ENCODE assay signal across 8 cellular contexts in genomic region chr1:110829955-110830553, GRCh38. TPM values are rescaled to one million over a fixed set of nuclear protein-coding genes. Genes with fewer than 3 reads are reported as not detected.
A peak's percentile ranks its signal among the peaks of the same experiment; 100 is the strongest.
DNase-seq lines count a peak whose midpoint lies in the region; ATAC-seq, FAIRE-seq and TF ChIP-seq lines count a peak whose summit lies in the region.

No MANE protein-coding gene starts in this region.

- H3K36me3 Mint-ChIP-seq in stimulated activated naive CD8-positive, alpha-beta T cell treated with anti-CD3 and anti-CD28 coated beads, Interleukin-15, Interleukin-2, amounts not matched to agents 100 ng/mL and 50 ng/mL, for 24 hours (ENCODE audit: low read depth), result no peaks in the 10 kb centered on the region

- peaks cover 3% of the 10 kb centered on the region for H3K9me3 Mint-ChIP-seq in stimulated activated naive CD8-positive, alpha-beta T cell treated with anti-CD3 and anti-CD28 coated beads, Interleukin-15, Interleukin-2, amounts not matched to agents 100 ng/mL and 50 ng/mL, for 24 hours

- ATAC-seq in foreskin keratinocyte, result peak; percentile 87
- no peak for ATAC-seq in GM21367 (IDR thresholded peaks at IDR 0.05; ENCODE audit: unreplicated experiment)
- ATAC-seq in GM21526 (IDR thresholded peaks at IDR 0.05; ENCODE audit: low FRiP score, unreplicated experiment), result no peak

- H3K27ac Mint-ChIP-seq in stimulated activated naive CD8-positive, alpha-beta T cell treated with anti-CD3 and anti-CD28 coated beads, Interleukin-15, Interleukin-2, amounts not matched to agents 100 ng/mL and 50 ng/mL, for 24 hours, result peak overlapping the region; percentile 24

- FAIRE-seq in D721Med (lab: Jason Lieb, UNC), result no peak

- no peak for DNase-seq in D721Med (ENCODE audit: insufficient read length, low spot score)
- peak; percentile 23 for DNase-seq in GM19240 (ENCODE audit: insufficient read length, low spot score)
- peak; percentile 47 for DNase-seq in NCI-H1694 treated with DMSO at 0.1 percent for 48 hours (lab: John Stamatoyannopoulos, UW)
- DNase-seq in foreskin keratinocyte, result peak in 1 of 2 donors; percentile 29

- H3K4me1 Mint-ChIP-seq in stimulated activated naive CD8-positive, alpha-beta T cell treated with anti-CD3 and anti-CD28 coated beads, Interleukin-15, Interleukin-2, amounts not matched to agents 100 ng/mL and 50 ng/mL, for 24 hours (ENCODE audit: low read depth), result peaks cover 7% of the 10 kb centered on the region

- H3K4me3 Mint-ChIP-seq in stimulated activated naive CD8-positive, alpha-beta T cell treated with anti-CD3 and anti-CD28 coated beads, Interleukin-15, Interleukin-2, amounts not matched to agents 100 ng/mL and 50 ng/mL, for 24 hours, result no peak overlapping the region

- no peaks in the 10 kb centered on the region for H3K27me3 ChIP-seq in foreskin keratinocyte

- peak; percentile 64 for TF ChIP-seq CTCF in D721Med (IDR thresholded peaks at IDR 0.05; ENCODE audit: insufficient read depth, missing control alignments)
- peak; percentile 62 for TF ChIP-seq CTCF in WI38 (IDR thresholded peaks at IDR 0.05; ENCODE audit: low read depth, low read length)
- peak; percentile 69 for TF ChIP-seq CTCF in foreskin keratinocyte (conservative IDR thresholded peaks at IDR 0.05)

- no peak overlapping the region for H3K4me3 ChIP-seq in WI38 (ENCODE audit: low read depth, low read length)

- no peaks in the 10 kb centered on the region for H3K27me3 Mint-ChIP-seq in stimulated activated naive CD8-positive, alpha-beta T cell treated with anti-CD3 and anti-CD28 coated beads, Interleukin-15, Interleukin-2, amounts not matched to agents 100 ng/mL and 50 ng/mL, for 24 hours

- no peak overlapping the region for H3K27ac ChIP-seq in foreskin keratinocyte

- no peaks in the 10 kb centered on the region for H3K4me1 ChIP-seq in foreskin keratinocyte

RNA-seq across cellular contexts. Expression of gene CD53, which starts 42.9 kb away (rescaled TPM):
- total RNA-seq in foreskin keratinocyte, result not detected in 2 replicates
- not detected in 2 replicates for polyA plus RNA-seq in foreskin keratinocyte
